In the genomic region with DNA sequence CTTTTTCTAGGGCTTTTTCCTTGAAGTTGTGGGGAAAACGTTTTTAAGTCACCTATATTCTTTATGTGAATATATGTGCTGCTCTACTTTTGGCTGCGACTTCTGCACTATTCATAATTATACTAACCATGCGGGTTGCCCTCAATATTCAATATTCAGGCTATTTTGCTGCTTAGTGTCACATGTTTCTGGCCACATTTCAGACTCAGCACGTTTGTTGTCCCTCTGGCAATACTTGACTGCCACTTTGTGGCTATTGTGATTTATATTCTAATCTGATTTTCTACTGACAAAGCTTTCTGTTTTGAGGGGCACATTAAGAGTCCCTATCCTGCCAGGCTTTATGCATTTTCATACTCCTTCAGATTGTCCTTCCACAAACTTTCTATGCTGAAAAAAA, we compare ENCODE assay signal across 26 cellular contexts.
"Had no signal": no experiment of that assay in that cellular context is flagged by ENCODE, and none has a peak within 500 bp of the region (broad histone marks: within the 10 kb centered on the region; RNA-seq: fewer than 3 reads in every experiment).

No MANE protein-coding gene starts in this region.

- H3K36me3 Mint-ChIP-seq: neural progenitor cell; stimulated activated effector memory CD8-positive, alpha-beta T cell treated with anti-CD3 and anti-CD28 coated beads, Interleukin-12 subunit alpha, Interleukin-12 subunit beta, amount 100 ng/mL, for 72 hours; stimulated activated naive B cell treated with anti-CD40 and anti-IgM and Interleukin-4, amounts not matched to agents 10 μg/mL and 1 μg/mL and 100 μg/mL, for 72 hours had no signal

- H3K36me3 ChIP-seq: neural progenitor cell, ovary, right lobe of liver, sigmoid colon, stomach, thoracic aorta, thyroid gland, tibial nerve, upper lobe of left lung, vagina had no signal

- H3K4me3 Mint-ChIP-seq: nephron; neural progenitor cell; stimulated activated effector memory CD8-positive, alpha-beta T cell treated with anti-CD3 and anti-CD28 coated beads, Interleukin-12 subunit alpha, Interleukin-12 subunit beta, amount 100 ng/mL, for 72 hours; stimulated activated naive B cell treated with anti-CD40 and anti-IgM and Interleukin-4, amounts not matched to agents 10 μg/mL and 1 μg/mL and 100 μg/mL, for 72 hours; stimulated activated naive CD8-positive, alpha-beta T cell treated with anti-CD3 and anti-CD28 coated beads, Interleukin-15, Interleukin-2, amounts not matched to agents 100 ng/mL and 50 ng/mL, for 24 hours had no signal

- DNase-seq: occipital lobe; ovary; posterior cingulate gyrus; psoas muscle; right cardiac atrium; right lobe of liver; sigmoid colon; small intestine; stimulated activated CD4-positive, alpha-beta T cell treated with anti-CD3 and anti-CD28 coated beads, Interleukin-15, amount 100 ng/mL, for 24 hours; stimulated activated CD4-positive, alpha-beta T cell treated with anti-CD3 and anti-CD28 coated beads, Interleukin-2, amount 100 ng/mL, for 24 hours; stimulated activated CD4-positive, alpha-beta T cell treated with anti-CD3 and anti-CD28 coated beads, Interleukin-2, amount 100 ng/mL, for 48 hours; stimulated activated CD4-positive, alpha-beta T cell treated with anti-CD3 and anti-CD28 coated beads, Interleukin-4, amount 100 ng/mL, for 24 hours; stimulated activated naive B cell treated with anti-CD40 and anti-IgM and Interleukin-4, amounts not matched to agents 10 μg/mL and 1 μg/mL and 100 μg/mL, for 72 hours; stimulated activated naive CD4-positive, alpha-beta T cell treated with Interleukin-2 at 50 U/mL for 16 hours; stomach; thyroid gland; upper lobe of left lung had no signal

- H3K27ac Mint-ChIP-seq: nephron; neural progenitor cell; progenitor cell of endocrine pancreas; stimulated activated effector memory CD8-positive, alpha-beta T cell treated with anti-CD3 and anti-CD28 coated beads, Interleukin-12 subunit alpha, Interleukin-12 subunit beta, amount 100 ng/mL, for 72 hours; stimulated activated naive B cell treated with anti-CD40 and anti-IgM and Interleukin-4, amounts not matched to agents 10 μg/mL and 1 μg/mL and 100 μg/mL, for 72 hours; stimulated activated naive CD8-positive, alpha-beta T cell treated with anti-CD3 and anti-CD28 coated beads, Interleukin-15, Interleukin-2, amounts not matched to agents 100 ng/mL and 50 ng/mL, for 24 hours had no signal

- ATAC-seq: psoas muscle; right cardiac atrium; right lobe of liver; stimulated activated effector memory CD8-positive, alpha-beta T cell treated with anti-CD3 and anti-CD28 coated beads, Interleukin-12 subunit alpha, Interleukin-12 subunit beta, amount 100 ng/mL, for 72 hours; stimulated activated naive B cell treated with anti-CD40 and anti-IgM and Interleukin-4, amounts not matched to agents 10 μg/mL and 1 μg/mL and 100 μg/mL, for 72 hours had no signal

- H3K27me3 Mint-ChIP-seq: progenitor cell of endocrine pancreas; stimulated activated naive B cell treated with anti-CD40 and anti-IgM and Interleukin-4, amounts not matched to agents 10 μg/mL and 1 μg/mL and 100 μg/mL, for 72 hours; stimulated activated naive CD8-positive, alpha-beta T cell treated with anti-CD3 and anti-CD28 coated beads, Interleukin-15, Interleukin-2, amounts not matched to agents 100 ng/mL and 50 ng/mL, for 24 hours had no signal

- H3K9me3 ChIP-seq: ovary, psoas muscle, right lobe of liver, sigmoid colon, stomach, thoracic aorta, thyroid gland, tibial nerve, upper lobe of left lung, vagina had no signal

- H3K79me2 ChIP-seq: parathyroid adenoma had no signal

- H3K9ac ChIP-seq: neural progenitor cell, parathyroid adenoma had no signal

- H2AFZ ChIP-seq: neural progenitor cell, parathyroid adenoma had no signal

- H3K4me1 ChIP-seq: neural progenitor cell, parathyroid adenoma, psoas muscle, right lobe of liver, sigmoid colon, stomach, thyroid gland, tibial nerve, upper lobe of left lung, vagina had no signal

- H3K27me3 ChIP-seq: neural progenitor cell, ovary, sigmoid colon, thyroid gland, tibial nerve, upper lobe of left lung, vagina had no signal

- H3K4me2 ChIP-seq: neural progenitor cell had no signal

- H3K27ac ChIP-seq: neural progenitor cell, ovary, parathyroid adenoma, psoas muscle, right lobe of liver, sigmoid colon, stomach, thoracic aorta, thyroid gland, tibial nerve, upper lobe of left lung, vagina had no signal

- H3K4me1 Mint-ChIP-seq: nephron; neural progenitor cell; stimulated activated effector memory CD8-positive, alpha-beta T cell treated with anti-CD3 and anti-CD28 coated beads, Interleukin-12 subunit alpha, Interleukin-12 subunit beta, amount 100 ng/mL, for 72 hours had no signal

- H3K4me3 ChIP-seq: neural progenitor cell, ovary, psoas muscle, right lobe of liver, sigmoid colon, stomach, thoracic aorta, thyroid gland, tibial nerve, upper lobe of left lung, vagina had no signal

- H3K9me3 Mint-ChIP-seq: neural progenitor cell; stimulated activated effector memory CD8-positive, alpha-beta T cell treated with anti-CD3 and anti-CD28 coated beads, Interleukin-12 subunit alpha, Interleukin-12 subunit beta, amount 100 ng/mL, for 72 hours; stimulated activated naive B cell treated with anti-CD40 and anti-IgM and Interleukin-4, amounts not matched to agents 10 μg/mL and 1 μg/mL and 100 μg/mL, for 72 hours; stimulated activated naive CD8-positive, alpha-beta T cell treated with anti-CD3 and anti-CD28 coated beads, Interleukin-15, Interleukin-2, amounts not matched to agents 100 ng/mL and 50 ng/mL, for 24 hours had no signal
